ENCODE assay signal across 20 cellular contexts in the genomic region with DNA sequence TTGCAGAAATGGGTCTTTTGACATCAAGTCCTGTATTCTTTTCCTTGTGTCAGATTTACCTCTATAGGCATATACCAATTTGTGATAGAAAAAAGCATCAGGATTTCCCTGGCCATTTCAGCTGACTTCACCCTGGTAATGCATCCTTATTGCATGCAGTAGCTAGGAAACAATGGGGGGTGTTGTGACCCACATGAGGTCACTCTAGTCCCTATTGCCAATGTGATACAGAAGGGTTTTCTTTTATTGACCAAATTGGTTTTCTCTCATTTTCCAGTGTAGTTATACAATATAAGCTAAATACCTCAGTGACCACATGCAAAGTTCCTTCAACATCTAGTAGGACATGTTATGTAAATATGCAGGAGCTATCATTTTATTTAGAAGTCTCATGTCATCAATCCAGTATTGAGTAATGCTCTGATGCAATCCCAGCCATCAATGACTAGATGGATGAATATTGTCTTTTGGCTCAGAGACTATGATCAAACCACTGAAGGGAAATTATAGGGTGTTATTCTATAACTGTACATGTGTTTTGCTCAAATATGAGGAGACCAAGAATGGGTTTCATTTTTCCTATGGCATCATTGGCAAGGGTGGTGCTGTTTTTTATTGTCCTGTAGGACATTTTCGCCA.
"Had no signal": no experiment of that assay in that cellular context is flagged by ENCODE, and none has a peak within 500 bp of the region (broad histone marks: within the 10 kb centered on the region; RNA-seq: fewer than 3 reads in every experiment).

No MANE protein-coding gene starts in this region.

- ATAC-seq: activated T-helper 17 cell treated with anti-CD3 and anti-CD28 coated beads, Interleukin-2, amount 50 U/mL, for 72 hours; foreskin keratinocyte; heart left ventricle; left lobe of liver; natural killer cell; Right ventricle myocardium inferior; T-cell had no signal

- H3K27ac Mint-ChIP-seq: activated T-helper 17 cell treated with anti-CD3 and anti-CD28 coated beads, Interleukin-2, amount 50 U/mL, for 72 hours; immature natural killer cell; natural killer cell; T-cell had no signal

- H3K27ac ChIP-seq: esophagus muscularis mucosa, foreskin keratinocyte, heart left ventricle, neutrophil, parathyroid adenoma, SK-N-MC, VCaP had no signal

- H3K9me3 ChIP-seq: esophagus muscularis mucosa, heart left ventricle, neutrophil had no signal

- H3K9me3 Mint-ChIP-seq: activated T-helper 17 cell treated with anti-CD3 and anti-CD28 coated beads, Interleukin-2, amount 50 U/mL, for 72 hours; immature natural killer cell; natural killer cell; T-cell had no signal

- H3K27me3 Mint-ChIP-seq: activated T-helper 17 cell treated with anti-CD3 and anti-CD28 coated beads, Interleukin-2, amount 50 U/mL, for 72 hours; T-cell had no signal

- H3K4me1 ChIP-seq: esophagus muscularis mucosa, foreskin keratinocyte, parathyroid adenoma had no signal

- H3K4me3 ChIP-seq: esophagus muscularis mucosa, heart left ventricle, SK-N-MC had no signal

- DNase-seq: activated naive CD4-positive, alpha-beta T cell treated with Interleukin-2 at 50 U/mL for 16 hours; foreskin keratinocyte; heart left ventricle; immature natural killer cell; mammary epithelial cell; natural killer cell; retina; stimulated activated CD4-positive, alpha-beta T cell treated with anti-CD3 and anti-CD28 coated beads, Interleukin-4, amount 100 ng/mL, for 24 hours; stimulated activated CD8-positive, alpha-beta memory T cell treated with anti-CD3 and anti-CD28 coated beads, Interleukin-4, amount 100 ng/mL, for 48 hours; stimulated activated naive CD4-positive, alpha-beta T cell treated with Interleukin-2 at 50 U/mL for 16 hours; T-cell; T1000 had no signal

- H3K27me3 ChIP-seq: esophagus muscularis mucosa, foreskin keratinocyte, neutrophil had no signal

- H3K4me3 Mint-ChIP-seq: activated T-helper 17 cell treated with anti-CD3 and anti-CD28 coated beads, Interleukin-2, amount 50 U/mL, for 72 hours; immature natural killer cell; natural killer cell; T-cell had no signal

- H3K36me3 ChIP-seq: esophagus muscularis mucosa, heart left ventricle, neutrophil had no signal

- H3K4me1 Mint-ChIP-seq: activated T-helper 17 cell treated with anti-CD3 and anti-CD28 coated beads, Interleukin-2, amount 50 U/mL, for 72 hours; natural killer cell had no signal

- H3K36me3 Mint-ChIP-seq: immature natural killer cell, natural killer cell had no signal
